8 cellular contexts compared by ENCODE assay signal in genomic region chr2:113390133-113390849, GRCh38. TPM values are rescaled to one million over a fixed set of nuclear protein-coding genes. Genes with fewer than 3 reads are reported as not detected.
DNase-seq lines count a peak whose midpoint lies in the region; ATAC-seq and FAIRE-seq lines count a peak whose summit lies in the region.

No MANE protein-coding gene starts in this region.

- peak; percentile 47 for FAIRE-seq in colon (lab: Jason Lieb, UNC)

- DNase-seq in activated naive CD4-positive, alpha-beta T cell treated with Interleukin-2 at 50 U/mL for 16 hours: peak; percentile 61
- no peak for DNase-seq in activated naive CD4-positive, alpha-beta T cell (lab: John Stamatoyannopoulos, UW)
- peak in 4 of 5 experiments; percentile 19 to 82 (median 58) for DNase-seq in T-helper 2 cell
- peak; percentile 83 to 85 for DNase-seq in lung microvascular endothelial cell (ENCODE audit: low read depth in 2 of 2)
- DNase-seq in stimulated activated CD8-positive, alpha-beta memory T cell treated with anti-CD3 and anti-CD28 coated beads, Interleukin-15, amount 100 ng/mL, for 1 hour (ENCODE audit: low read depth): peak; percentile 41
- DNase-seq in COLO668 (lab: John Stamatoyannopoulos, UW; ENCODE audit: unreplicated experiment): no peak

- ATAC-seq in HG03095 (IDR thresholded peaks at IDR 0.05; ENCODE audit: unreplicated experiment): peak; percentile 76

RNA-seq across cellular contexts. Expression of gene ZNG1B, which starts 47.2 kb away (rescaled TPM):
- 15.5 and 21.8 TPM in 2 replicates for total RNA-seq in lung microvascular endothelial cell

Comparison
In these comparisons a context has a peak if more than half of its experiments do, and no peak if none do; other contexts are left out.
1. DNase-seq: peak in activated naive CD4-positive, alpha-beta T cell treated with Interleukin-2 at 50 U/mL for 16 hours (single experiment), T-helper 2 cell (4 of 5), lung microvascular endothelial cell (2 of 2) and stimulated activated CD8-positive, alpha-beta memory T cell treated with anti-CD3 and anti-CD28 coated beads, Interleukin-15, amount 100 ng/mL, for 1 hour (single experiment); none in activated naive CD4-positive, alpha-beta T cell (0 of 4) and COLO668 (single experiment).